ENCODE assay signal across 25 cellular contexts in the genomic region with DNA sequence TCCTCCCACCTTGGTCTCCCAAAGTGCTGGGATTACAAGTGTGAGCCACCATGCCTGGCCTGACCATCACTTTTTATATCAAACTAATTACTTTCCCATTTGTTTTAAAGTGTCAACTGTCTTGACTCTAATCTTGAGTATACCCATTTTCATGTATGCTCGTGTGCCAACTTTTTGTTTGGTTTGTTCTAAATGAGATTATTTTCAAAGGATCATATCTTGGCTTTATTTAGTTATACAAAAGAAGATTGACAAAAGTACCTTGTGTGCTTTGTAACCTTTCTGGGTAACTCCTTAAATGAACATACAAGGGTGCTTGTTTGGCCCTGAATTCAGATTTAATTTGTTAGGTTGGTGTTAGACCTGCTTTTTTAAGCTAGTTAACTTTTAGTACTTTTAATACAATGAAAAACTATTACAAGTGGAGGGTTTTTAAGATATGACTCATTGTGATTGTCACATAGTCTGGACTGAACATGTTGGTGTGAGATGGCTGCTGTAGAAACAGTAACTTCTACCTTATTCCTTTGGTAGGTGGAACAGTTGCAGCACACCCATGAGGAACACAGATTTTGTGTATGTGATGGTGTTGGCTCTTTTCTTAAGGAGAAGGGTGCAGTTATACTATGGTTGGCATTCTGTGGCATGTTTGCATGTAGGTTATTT.
"Had no signal": no experiment of that assay in that cellular context is flagged by ENCODE, and none has a peak within 500 bp of the region (broad histone marks: within the 10 kb centered on the region; RNA-seq: fewer than 3 reads in every experiment).

No MANE protein-coding gene starts in this region.

- H3K36me3 Mint-ChIP-seq: immature natural killer cell, naive B cell had no signal

- H3K27ac ChIP-seq: ascending aorta, neural progenitor cell, parathyroid adenoma, SK-N-MC, suprapubic skin, VCaP had no signal

- H3K4me1 ChIP-seq: ascending aorta, neural progenitor cell, parathyroid adenoma, suprapubic skin had no signal

- H3K27me3 Mint-ChIP-seq: activated naive CD8-positive, alpha-beta T cell treated with anti-CD3 and anti-CD28 coated beads, Interleukin-2, amount 50 U/mL, for 24 hours; activated T-helper 17 cell treated with anti-CD3 and anti-CD28 coated beads, Interleukin-2, amount 50 U/mL, for 72 hours; naive B cell had no signal

- H3K4me3 Mint-ChIP-seq: activated naive CD8-positive, alpha-beta T cell treated with anti-CD3 and anti-CD28 coated beads, Interleukin-2, amount 50 U/mL, for 24 hours; activated T-helper 17 cell treated with anti-CD3 and anti-CD28 coated beads, Interleukin-2, amount 50 U/mL, for 72 hours; immature natural killer cell; naive B cell; neural progenitor cell had no signal

- ATAC-seq: activated naive CD8-positive, alpha-beta T cell treated with anti-CD3 and anti-CD28 coated beads, Interleukin-2, amount 50 U/mL, for 24 hours; activated T-helper 17 cell treated with anti-CD3 and anti-CD28 coated beads, Interleukin-2, amount 50 U/mL, for 72 hours; left colon had no signal

- H3K36me3 ChIP-seq: suprapubic skin had no signal

- H3K4me3 ChIP-seq: ascending aorta, neural progenitor cell, SK-N-MC, suprapubic skin had no signal

- DNase-seq: activated CD4-positive, alpha-beta T cell treated with anti-CD3 and anti-CD28 coated beads for 1 hour; activated CD4-positive, alpha-beta T cell treated with anti-CD3 and anti-CD28 coated beads, Interleukin-2, amount 50 U/mL, for 4 hours; activated naive CD4-positive, alpha-beta T cell treated with Interleukin-2 at 50 U/mL for 16 hours; activated naive CD8-positive, alpha-beta T cell treated with anti-CD3 and anti-CD28 coated beads, Interleukin-2, amount 50 U/mL, for 24 hours; activated T-cell treated with anti-CD3 and anti-CD28 coated beads for 4 hours; caudate nucleus; head of caudate nucleus; immature natural killer cell; left colon; mammary epithelial cell; naive B cell; stimulated activated CD4-positive, alpha-beta T cell treated with anti-CD3 and anti-CD28 coated beads, Interleukin-2, amount 100 ng/mL, for 48 hours; stimulated activated naive CD4-positive, alpha-beta T cell; T-helper 1 cell; T1000; trophoblast cell had no signal

- H3K27ac Mint-ChIP-seq: activated naive CD8-positive, alpha-beta T cell treated with anti-CD3 and anti-CD28 coated beads, Interleukin-2, amount 50 U/mL, for 24 hours; activated T-helper 17 cell treated with anti-CD3 and anti-CD28 coated beads, Interleukin-2, amount 50 U/mL, for 72 hours; immature natural killer cell; naive B cell; neural progenitor cell had no signal

- FAIRE-seq: colon, frontal cortex had no signal

- H3K9me3 ChIP-seq: ascending aorta, suprapubic skin had no signal

- H3K9me3 Mint-ChIP-seq: activated naive CD8-positive, alpha-beta T cell treated with anti-CD3 and anti-CD28 coated beads, Interleukin-2, amount 50 U/mL, for 24 hours; activated T-helper 17 cell treated with anti-CD3 and anti-CD28 coated beads, Interleukin-2, amount 50 U/mL, for 72 hours; immature natural killer cell; naive B cell; neural progenitor cell had no signal

- H3K4me1 Mint-ChIP-seq: activated naive CD8-positive, alpha-beta T cell treated with anti-CD3 and anti-CD28 coated beads, Interleukin-2, amount 50 U/mL, for 24 hours; activated T-helper 17 cell treated with anti-CD3 and anti-CD28 coated beads, Interleukin-2, amount 50 U/mL, for 72 hours; immature natural killer cell; naive B cell; neural progenitor cell had no signal

- H3K27me3 ChIP-seq: ascending aorta, neural progenitor cell, suprapubic skin had no signal
